8 cellular contexts compared by ENCODE assay signal in the genomic region with DNA sequence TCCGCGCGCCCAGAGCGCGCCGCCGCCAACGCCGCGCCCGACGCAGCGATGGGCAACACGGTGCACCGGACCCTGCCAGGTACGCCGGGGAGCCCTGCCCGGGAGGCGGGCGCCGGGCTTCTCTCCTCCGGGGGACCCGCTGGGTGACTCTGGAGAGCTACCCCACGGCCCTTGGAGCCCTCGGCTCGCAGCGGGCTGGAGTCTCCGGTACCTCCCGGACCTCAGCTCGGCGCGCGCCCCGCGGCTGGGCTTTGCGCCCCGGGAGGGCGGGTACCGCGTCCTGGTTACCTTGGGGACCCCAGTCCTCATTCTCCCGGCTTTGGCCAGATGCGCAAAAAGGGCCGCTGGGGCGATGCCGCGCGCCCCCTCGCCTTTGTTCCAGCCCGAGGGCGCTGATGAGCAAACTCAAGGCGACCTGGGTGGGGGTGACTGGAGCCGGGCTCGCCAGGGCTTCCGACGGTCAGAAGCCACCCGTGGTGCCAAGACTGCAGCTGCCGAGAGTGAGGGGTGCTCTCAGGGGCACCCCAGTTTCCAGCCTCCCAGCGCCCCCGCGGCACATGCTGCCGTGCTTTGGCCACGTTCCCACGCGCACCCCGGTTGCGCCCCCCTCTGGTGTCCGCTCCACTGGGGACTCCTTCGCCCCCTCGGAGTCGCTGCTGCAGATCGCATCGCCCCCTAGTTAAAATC. TPM values are rescaled to one million over a fixed set of nuclear protein-coding genes. Genes with fewer than 3 reads are reported as not detected.
DNase-seq lines count a peak whose midpoint lies in the region; ATAC-seq and TF ChIP-seq lines count a peak whose summit lies in the region.

No MANE protein-coding gene starts in this region.

- H3K27ac Mint-ChIP-seq in stimulated activated naive CD8-positive, alpha-beta T cell treated with anti-CD3 and anti-CD28 coated beads, Interleukin-15, amount 100 ng/mL, for 72 hours = no peak overlapping the region
- no peak overlapping the region for H3K27ac Mint-ChIP-seq in T-cell

- peaks cover 6% of the 10 kb centered on the region for H3K4me1 Mint-ChIP-seq in stimulated activated naive CD8-positive, alpha-beta T cell treated with anti-CD3 and anti-CD28 coated beads, Interleukin-15, amount 100 ng/mL, for 72 hours
- H3K4me1 Mint-ChIP-seq in T-cell = peaks cover 5 to 6% (median 6%) of the 10 kb centered on the region in 3 donors

- H3K4me1 ChIP-seq in gastroesophageal sphincter = peaks cover 2 to 76% (median 29%) of the 10 kb centered on the region in 3 donors
- H3K4me1 ChIP-seq in prostate gland (replicated peaks) = peaks cover 3% of the 10 kb centered on the region

- peak; percentile 60 for ATAC-seq in stimulated activated naive CD8-positive, alpha-beta T cell treated with anti-CD3 and anti-CD28 coated beads, Interleukin-15, amount 100 ng/mL, for 72 hours
- no peak for ATAC-seq in stimulated activated naive CD8-positive, alpha-beta T cell treated with anti-CD3 and anti-CD28 coated beads, Interleukin-15, Interleukin-2, amounts not matched to agents 100 U/mL and 50 U/mL, for 24 hours
- peak in 3 of 4 experiments; percentile 14 to 47 (median 29) for ATAC-seq in T-cell (replicated peaks in 1 of 4)
- no peak for ATAC-seq in gastroesophageal sphincter

- WGBS in gastroesophageal sphincter (ENCODE audit: low coverage in 1 of 2), 2 donors = 0% methylated on average over 1 of the region's 72 CpGs; no CpG with 5 or more reads in 1 of the 2 donors
- under 1% methylated on average over 62 of the region's 72 CpGs for WGBS in prostate gland

- H3K4me3 Mint-ChIP-seq in stimulated activated naive CD8-positive, alpha-beta T cell treated with anti-CD3 and anti-CD28 coated beads, Interleukin-15, amount 100 ng/mL, for 72 hours = peak overlapping the region in 1 of 2 donors; percentile 58
- H3K4me3 Mint-ChIP-seq in T-cell = peak overlapping the region; percentile 13 to 45 (median 29)

- no peaks in the 10 kb centered on the region for H3K9me3 Mint-ChIP-seq in stimulated activated naive CD8-positive, alpha-beta T cell treated with anti-CD3 and anti-CD28 coated beads, Interleukin-15, amount 100 ng/mL, for 72 hours
- H3K9me3 Mint-ChIP-seq in T-cell = no peaks in the 10 kb centered on the region

- peak in 1 of 2 donors; percentile 3 for TF ChIP-seq POLR2A in gastroesophageal sphincter (IDR thresholded peaks at IDR 0.05)
- no peak for TF ChIP-seq POLR2A in prostate gland (IDR thresholded peaks at IDR 0.05)

- DNase-seq in stimulated activated naive CD8-positive, alpha-beta T cell treated with anti-CD3 and anti-CD28 coated beads, Interleukin-15, amount 100 ng/mL, for 72 hours = peak; percentile 21 to 26
- DNase-seq in stimulated activated naive CD8-positive, alpha-beta T cell treated with anti-CD3 and anti-CD28 coated beads, Interleukin-15, Interleukin-2, amounts not matched to agents 100 U/mL and 50 U/mL, for 24 hours = no peak
- DNase-seq in T-cell = no peak
- DNase-seq in prostate gland (ENCODE audit: low spot score) = no peak
- no peak for DNase-seq in NCI-H226
- DNase-seq in OCI-M2 (lab: John Stamatoyannopoulos, UW; ENCODE audit: unreplicated experiment) = no peak
- no peak for DNase-seq in COLO668 (lab: John Stamatoyannopoulos, UW; ENCODE audit: unreplicated experiment)

- no peaks in the 10 kb centered on the region for H3K36me3 Mint-ChIP-seq in T-cell

- peaks cover 58% of the 10 kb centered on the region for H3K27me3 Mint-ChIP-seq in stimulated activated naive CD8-positive, alpha-beta T cell treated with anti-CD3 and anti-CD28 coated beads, Interleukin-15, amount 100 ng/mL, for 72 hours
- peaks cover 44% of the 10 kb centered on the region in 2 donors for H3K27me3 Mint-ChIP-seq in T-cell

- CTCF ChIA-PET in T-cell (lab: Charles Lee) = no interaction called here

- H3K27me3 ChIP-seq in gastroesophageal sphincter (no peaks in the 10 kb centered on the region), prostate gland (replicated peaks; ENCODE audit: insufficient read depth) (no peaks in the 10 kb centered on the region)

- no peak for TF ChIP-seq EP300 in gastroesophageal sphincter (IDR thresholded peaks at IDR 0.05)

- H3K9me3 ChIP-seq in gastroesophageal sphincter (no peaks in the 10 kb centered on the region), prostate gland (no peaks in the 10 kb centered on the region)

- TF ChIP-seq CTCF in gastroesophageal sphincter (IDR thresholded peaks at IDR 0.05) (peak in 2 of 4 experiments; percentile 5 to 40), prostate gland (IDR thresholded peaks at IDR 0.05) (no peak)

- peak overlapping the region; percentile 44 to 95 (median 92) for H3K27ac ChIP-seq in gastroesophageal sphincter
- peak overlapping the region; percentile 83 to 86 for H3K27ac ChIP-seq in prostate gland

- H3K4me3 ChIP-seq in gastroesophageal sphincter (peak overlapping the region; percentile 57 to 97), prostate gland (peak overlapping the region; percentile 62 to 83)

- intact Hi-C loops in prostate gland (cut with DNase I) = loop anchor here (1.0 to 5.0 kb wide), 3 partner anchors 56 to 164 kb away; no protein-coding TSS in a partner anchor

- H3K36me3 ChIP-seq in gastroesophageal sphincter (peaks cover 0 to 4% of the 10 kb centered on the region in 2 donors), prostate gland (no peaks in the 10 kb centered on the region)

- POLR2A ChIA-PET in T-cell (lab: Charles Lee) = no interaction called here

RNA-seq across cellular contexts. Expression of gene NEURL1B, which starts 0.4 kb away (rescaled TPM):
- total RNA-seq in T-cell (under 1 TPM; 0.07 to 0.64 (median 0.20) TPM), gastroesophageal sphincter (10 to 100 TPM; 21.7 to 59.9 (median 41.5) TPM), prostate gland (10 to 100 TPM; 23.9 to 39.9 TPM)

Comparison
In these comparisons a context has a peak if more than half of its experiments do, and no peak if none do; other contexts are left out.
1. ATAC-seq: peak in stimulated activated naive CD8-positive, alpha-beta T cell treated with anti-CD3 and anti-CD28 coated beads, Interleukin-15, amount 100 ng/mL, for 72 hours (single experiment) and T-cell (3 of 4); none in stimulated activated naive CD8-positive, alpha-beta T cell treated with anti-CD3 and anti-CD28 coated beads, Interleukin-15, Interleukin-2, amounts not matched to agents 100 U/mL and 50 U/mL, for 24 hours (single experiment) and gastroesophageal sphincter (single experiment).
2. DNase-seq: peak in stimulated activated naive CD8-positive, alpha-beta T cell treated with anti-CD3 and anti-CD28 coated beads, Interleukin-15, amount 100 ng/mL, for 72 hours (2 of 2); none in stimulated activated naive CD8-positive, alpha-beta T cell treated with anti-CD3 and anti-CD28 coated beads, Interleukin-15, Interleukin-2, amounts not matched to agents 100 U/mL and 50 U/mL, for 24 hours (single experiment), T-cell (0 of 34), prostate gland (single experiment), NCI-H226 (single experiment), OCI-M2 (single experiment) and COLO668 (single experiment).
3. RNA of gene NEURL1B, which starts 0.4 kb away (total RNA-seq): 21.7 to 59.9 TPM in gastroesophageal sphincter and 23.9 to 39.9 TPM in prostate gland; 0.07 to 0.64 TPM in T-cell; every median in the first group is over 10 times any median in the second.